Comparison of ENCODE assay signal across 8 cellular contexts in genomic region chr9:36550631-36551098, GRCh38. TPM values are rescaled to one million over a fixed set of nuclear protein-coding genes. Genes with fewer than 3 reads are reported as not detected.
A peak's percentile ranks its signal among the peaks of the same experiment; 100 is the strongest.
DNase-seq lines count a peak whose midpoint lies in the region; ATAC-seq and TF ChIP-seq lines count a peak whose summit lies in the region.
"Not testable (repeated sequence)": the region's sequence is repeated elsewhere in the genome, so short reads cannot be mapped to it uniquely, and the experiment has no call there.

No MANE protein-coding gene starts in this region.

- ATAC-seq in GM18502 (IDR thresholded peaks at IDR 0.05; ENCODE audit: poor library complexity, unreplicated experiment), result peak; percentile 72
- ATAC-seq in GM19035 (IDR thresholded peaks at IDR 0.05; ENCODE audit: unreplicated experiment), result peak; percentile 60
- ATAC-seq in GM21619 (IDR thresholded peaks at IDR 0.05; ENCODE audit: unreplicated experiment), result peak; percentile 60
- ATAC-seq in HG02870 (IDR thresholded peaks at IDR 0.05; ENCODE audit: unreplicated experiment), result peak; percentile 64
- peak; percentile 82 for ATAC-seq in HG03432 (IDR thresholded peaks at IDR 0.05; ENCODE audit: unreplicated experiment)

- H3K4me3 ChIP-seq in AG10803 (ENCODE audit: low read length); fibroblast of the aortic adventitia (ENCODE audit: low read depth, low read length): not testable (repeated sequence)

- not testable (repeated sequence) for TF ChIP-seq CTCF in AG10803 (conservative IDR thresholded peaks at IDR 0.05; ENCODE audit: low read length); fibroblast of the aortic adventitia (IDR thresholded peaks at IDR 0.05; ENCODE audit: insufficient read depth, low read length)

- peak; percentile 47 for DNase-seq in AG10803 (ENCODE audit: low read depth)
- DNase-seq in OCI-M1 (lab: John Stamatoyannopoulos, UW), result peak; percentile 17
- peak; percentile 9 for DNase-seq in fibroblast of the aortic adventitia (ENCODE audit: low read depth)

RNA-seq across cellular contexts. Expression of gene MELK, which starts 22.0 kb away (rescaled TPM):
- 2.9 and 44.4 TPM in 2 replicates for total RNA-seq in fibroblast of the aortic adventitia (ENCODE audit: low replicate concordance)
